12 cellular contexts compared by ENCODE assay signal in the genomic region with DNA sequence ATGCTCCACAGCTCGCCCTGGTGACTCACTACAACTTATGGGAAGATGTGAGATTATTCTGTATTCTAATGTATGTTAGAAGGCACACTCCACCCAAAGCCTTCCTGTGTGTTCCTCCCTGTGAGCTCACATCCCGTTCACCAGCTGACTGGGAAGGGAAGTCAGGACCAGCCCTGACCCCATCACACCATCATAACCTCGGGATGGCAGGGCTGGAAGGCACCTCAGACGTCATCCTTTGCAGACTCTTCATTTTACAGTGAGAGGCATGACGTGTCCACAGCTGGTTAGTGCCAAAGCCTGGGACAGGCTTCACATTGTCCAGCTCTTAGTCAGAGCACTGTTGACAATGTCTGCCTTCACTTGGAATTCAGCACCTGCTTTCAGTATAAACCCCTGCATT.
DNase-seq lines count a peak whose midpoint lies in the region; ATAC-seq, FAIRE-seq and TF ChIP-seq lines count a peak whose summit lies in the region.
"Had no signal": no experiment of that assay in that cellular context is flagged by ENCODE, and none has a peak within 500 bp of the region (broad histone marks: within the 10 kb centered on the region; RNA-seq: fewer than 3 reads in every experiment).

No MANE protein-coding gene starts in this region.

- H3K36me3 ChIP-seq in kidney (ENCODE audit: control insufficient read depth in 1 of 2, insufficient read depth in 2 of 2, low read length in 2 of 2) = no peaks in the 10 kb centered on the region

- no peaks in the 10 kb centered on the region for H3K9me3 ChIP-seq in kidney (ENCODE audit: control insufficient read depth in 1 of 2, low read length in 2 of 2)

- no peak for TF ChIP-seq CTCF in kidney (IDR thresholded peaks at IDR 0.05; ENCODE audit: borderline replicate concordance, extremely low read depth, insufficient read depth)

- intact Hi-C loops in kidney (cut with DNase I) = no loop called here

- DNase-seq in A172 (ENCODE audit: low spot score) (peak; percentile 99), M059J (ENCODE audit: low read depth) (peak; percentile 97), dedifferentiated amniotic fluid mesenchymal stem cell (ENCODE audit: extremely low spot score) (peak; percentile 60), lung microvascular endothelial cell (ENCODE audit: low read depth in 2 of 2) (peak; percentile 20 to 99), COLO668 (lab: John Stamatoyannopoulos, UW; ENCODE audit: unreplicated experiment) (no peak), mucosa of gallbladder (ENCODE audit: low spot score) (no peak), kidney (no peak)
- DNase-seq: KBM-7; naive thymus-derived CD4-positive, alpha-beta T cell; stimulated activated CD8-positive, alpha-beta memory T cell treated with anti-CD3 and anti-CD28 coated beads, Interleukin-4, amount 100 ng/mL, for 48 hours had no signal

- H3K4me3 ChIP-seq in kidney (ENCODE audit: low read length in 2 of 2) = no peak overlapping the region

- no peaks in the 10 kb centered on the region for H3K4me1 ChIP-seq in kidney (ENCODE audit: control insufficient read depth in 1 of 2, insufficient read depth in 1 of 2, low read depth in 1 of 2, low read length in 2 of 2)

- no peak overlapping the region for H3K9ac ChIP-seq in kidney (ENCODE audit: low read length in 2 of 2)

- ATAC-seq in HG03196 (IDR thresholded peaks at IDR 0.05; ENCODE audit: unreplicated experiment) = no peak
- ATAC-seq: naive thymus-derived CD4-positive, alpha-beta T cell had no signal

- FAIRE-seq in kidney (lab: Jason Lieb, UNC) = no peak
- FAIRE-seq: GM18507 had no signal

- H3K27ac ChIP-seq in kidney (ENCODE audit: low read depth in 2 of 2, low read length in 2 of 2) = no peak overlapping the region

Comparison
In these comparisons a context has a peak if more than half of its experiments do, and no peak if none do; other contexts are left out.
1. DNase-seq: peak in A172 (single experiment), M059J (single experiment), dedifferentiated amniotic fluid mesenchymal stem cell (single experiment) and lung microvascular endothelial cell (2 of 2); none in COLO668 (single experiment), mucosa of gallbladder (single experiment) and kidney (single experiment).